8 cellular contexts compared by ENCODE assay signal in genomic region chr5:149317281-149318048, GRCh38. TPM values are rescaled to one million over a fixed set of nuclear protein-coding genes. Genes with fewer than 3 reads are reported as not detected.
A peak's percentile ranks its signal among the peaks of the same experiment; 100 is the strongest.
DNase-seq lines count a peak whose midpoint lies in the region; ATAC-seq, FAIRE-seq and TF ChIP-seq lines count a peak whose summit lies in the region.

No MANE protein-coding gene starts in this region.

- no peaks in the 10 kb centered on the region for H3K36me3 Mint-ChIP-seq in T-helper 2 cell treated with Interferon-gamma antibody and Interleukin-4, amounts not matched to agents 5 μg/mL and 100 μg/mL, for 36 hours (ENCODE audit: low read depth)

- 70 to 75% methylated on average over 14 of the region's 14 CpGs for WGBS in pancreas, 2 donors

- DNase-seq in T-helper 2 cell: peak in 3 of 5 experiments; percentile 7 to 51 (median 22)
- DNase-seq in T-helper 2 cell treated with Interferon-gamma antibody and Interleukin-4, amounts not matched to agents 5 μg/mL and 100 μg/mL, for 36 hours (ENCODE audit: low spot score): no peak
- DNase-seq in NCI-H1417 (lab: John Stamatoyannopoulos, UW): peak; percentile 3 to 55 (median 46)
- DNase-seq in erythroblast (lab: John Stamatoyannopoulos, UW): peak; percentile 41 to 70
- peak in 1 of 6 donors; percentile 28 for DNase-seq in pancreas

- H3K4me1 Mint-ChIP-seq in T-helper 2 cell treated with Interferon-gamma antibody and Interleukin-4, amounts not matched to agents 5 μg/mL and 100 μg/mL, for 36 hours (ENCODE audit: low read depth): no peaks in the 10 kb centered on the region

- peaks cover 7 to 10% (median 9%) of the 10 kb centered on the region in 3 donors for H3K4me1 ChIP-seq in pancreas

- intact Hi-C loops in pancreas (cut with DNase I): loop anchor here in 1 of 3 donors (5.0 to 10.0 kb wide), 2 partner anchors 50 to 117 kb away; no protein-coding TSS in a partner anchor

- H3K9me3 ChIP-seq in pancreas: no peaks in the 10 kb centered on the region

- H3K27me3 ChIP-seq in pancreas: no peaks in the 10 kb centered on the region

- FAIRE-seq in pancreas (lab: Jason Lieb, UNC): peak; percentile 67

- TF ChIP-seq CTCF in VCaP (conservative IDR thresholded peaks at IDR 0.05): peak; percentile 78
- TF ChIP-seq CTCF in pancreas (IDR thresholded peaks at IDR 0.05): peak; percentile 14 to 48 (median 42)

- no peak overlapping the region for H3K4me3 Mint-ChIP-seq in T-helper 2 cell treated with Interferon-gamma antibody and Interleukin-4, amounts not matched to agents 5 μg/mL and 100 μg/mL, for 36 hours

- H3K27ac Mint-ChIP-seq in T-helper 2 cell treated with Interferon-gamma antibody and Interleukin-4, amounts not matched to agents 5 μg/mL and 100 μg/mL, for 36 hours: no peak overlapping the region

- no peaks in the 10 kb centered on the region for H3K9me3 Mint-ChIP-seq in T-helper 2 cell treated with Interferon-gamma antibody and Interleukin-4, amounts not matched to agents 5 μg/mL and 100 μg/mL, for 36 hours

- H3K36me3 ChIP-seq in pancreas: no peaks in the 10 kb centered on the region

- H3K27me3 Mint-ChIP-seq in T-helper 2 cell treated with Interferon-gamma antibody and Interleukin-4, amounts not matched to agents 5 μg/mL and 100 μg/mL, for 36 hours (ENCODE audit: low read depth): peaks cover 2% of the 10 kb centered on the region

- no peak for TF ChIP-seq POLR2A in erythroblast (IDR thresholded peaks at IDR 0.05; ENCODE audit: low read length)

- peak overlapping the region; percentile 30; the same call in 1 of the 2 replicates for H3K27ac ChIP-seq in VCaP
- H3K27ac ChIP-seq in pancreas: no peak overlapping the region

- peak; percentile 72 for ATAC-seq in GM21723 (IDR thresholded peaks at IDR 0.05; ENCODE audit: unreplicated experiment)
- peak in 3 of 4 donors; percentile 50 to 61 (median 58) for ATAC-seq in pancreas
- ATAC-seq in GM21717 (IDR thresholded peaks at IDR 0.05; ENCODE audit: unreplicated experiment): no peak

- H3K4me3 ChIP-seq in pancreas: no peak overlapping the region

RNA-seq across cellular contexts. Expression of gene GRPEL2, which starts 27.8 kb away (rescaled TPM):
- total RNA-seq in pancreas: 1 to 10 TPM; 3.7 to 9.0 (median 5.7) TPM
- polyA plus RNA-seq in pancreas: 1 to 10 TPM; 2.1 to 4.4 TPM

RNA-seq across cellular contexts. Expression of gene PCYOX1L, which starts 40.4 kb away (rescaled TPM):
- total RNA-seq in pancreas: 1 to 10 TPM; 2.1 to 7.2 (median 3.1) TPM
- 10 to 100 TPM in 1 of 2 donors, 1 to 10 TPM in 1; 5.8 to 11.5 TPM for polyA plus RNA-seq in pancreas

RNA-seq across cellular contexts. Expression of gene AFAP1L1, which starts 45.8 kb away (rescaled TPM):
- total RNA-seq in pancreas: 1 to 10 TPM in 3 of 6 donors, under 1 TPM in 3; 0.54 to 2.4 (median 1.00) TPM
- 1 to 10 TPM; 1.5 to 1.7 TPM for polyA plus RNA-seq in pancreas
